Comparison of ENCODE assay signal across 8 cellular contexts in the genomic region with DNA sequence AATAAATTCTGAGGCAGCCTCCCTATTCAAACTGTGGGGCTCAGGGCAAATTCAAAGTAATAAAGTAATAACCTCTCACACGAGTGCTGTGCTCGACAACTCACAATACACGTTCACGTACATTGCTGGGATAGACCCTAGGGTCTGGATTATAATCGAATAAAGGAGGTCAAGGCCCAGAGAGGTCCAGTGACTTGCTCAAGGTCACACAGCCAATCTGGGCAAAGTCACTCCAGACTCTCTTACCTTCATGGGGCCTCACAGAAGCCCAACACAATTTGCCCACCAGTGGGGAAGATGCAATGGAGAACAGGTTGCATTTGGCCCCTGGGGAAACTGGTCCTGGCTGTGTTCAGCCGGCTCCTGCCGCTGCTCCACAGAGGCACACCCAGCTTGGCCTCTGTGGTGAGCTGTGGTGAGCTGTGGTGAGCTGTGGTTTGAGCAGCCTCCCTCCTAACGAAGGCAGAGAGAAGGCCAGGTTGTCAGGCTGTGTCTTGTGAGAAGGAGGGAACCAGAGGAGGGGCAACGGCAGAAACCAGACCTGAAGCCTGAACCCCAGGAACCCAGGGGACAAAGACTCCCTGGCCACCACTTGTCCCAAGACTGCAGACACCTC. TPM values are rescaled to one million over a fixed set of nuclear protein-coding genes. Genes with fewer than 3 reads are reported as not detected.
DNase-seq lines count a peak whose midpoint lies in the region; ATAC-seq, FAIRE-seq and TF ChIP-seq lines count a peak whose summit lies in the region.

No MANE protein-coding gene starts in this region.

- no peak overlapping the region for H3K4me3 ChIP-seq in Jurkat, Clone E6-1 (ENCODE audit: low read length)
- H3K4me3 ChIP-seq in keratinocyte (ENCODE audit: control insufficient read depth in 2 of 3, extremely low read depth in 1 of 3, insufficient read depth in 2 of 3, low read depth in 1 of 3, low read length in 3 of 3) = no peak overlapping the region
- no peak overlapping the region for H3K4me3 ChIP-seq in vagina

- H3K4me1 ChIP-seq in keratinocyte (ENCODE audit: control insufficient read depth, extremely low read depth, insufficient read depth, low read length) = peaks cover 61% of the 10 kb centered on the region
- peaks cover 52% of the 10 kb centered on the region for H3K4me1 ChIP-seq in vagina

- H2AFZ ChIP-seq in keratinocyte (ENCODE audit: control insufficient read depth, low read length) = no peak overlapping the region

- peak overlapping the region; percentile 24 for H3K4me2 ChIP-seq in keratinocyte (ENCODE audit: control insufficient read depth, extremely low read depth, insufficient read depth, low read depth, low read length)

- H4K20me1 ChIP-seq in keratinocyte (ENCODE audit: control insufficient read depth, extremely low read depth, insufficient read depth, low read length) = no peaks in the 10 kb centered on the region

- peak; percentile 74 for FAIRE-seq in keratinocyte (lab: Jason Lieb, UNC)

- no peak for TF ChIP-seq POLR2A in vagina (IDR thresholded peaks at IDR 0.05)

- H3K27ac ChIP-seq in keratinocyte (ENCODE audit: control insufficient read depth, insufficient read depth, low read length) (no peak overlapping the region), vagina (peak overlapping the region; percentile 52)

- H3K9me3 ChIP-seq in keratinocyte (ENCODE audit: control insufficient read depth, low read depth, low read length) (no peaks in the 10 kb centered on the region), vagina (no peaks in the 10 kb centered on the region)

- DNase-seq in Jurkat, Clone E6-1 (ENCODE audit: low read depth, low spot score) = peak; percentile 63
- peak; percentile 65 to 72 (median 65) for DNase-seq in activated CD8-positive, alpha-beta memory T cell treated with anti-CD3 and anti-CD28 coated beads for 48 hours (ENCODE audit: low read depth in 2 of 3, low spot score in 2 of 3)
- DNase-seq in keratinocyte (ENCODE audit: low read depth, low spot score) = no peak
- DNase-seq in vagina (ENCODE audit: extremely low spot score in 2 of 2) = no peak
- no peak for DNase-seq in cerebellar cortex (ENCODE audit: low spot score)
- DNase-seq in NCI-H2171 treated with DMSO at 0.1 percent for 48 hours (lab: John Stamatoyannopoulos, UW) = no peak
- no peak for DNase-seq in NCI-H1417 treated with DMSO at 0.1 percent for 48 hours (lab: John Stamatoyannopoulos, UW)

- peak; percentile 38 for ATAC-seq in GM18868 (IDR thresholded peaks at IDR 0.05; ENCODE audit: unreplicated experiment)

- dilution Hi-C loops in keratinocyte (cut with MboI; ENCODE audit: extremely low pct_ligation_motif_present, low sequenced_read_pairs) = no loop called here

- H3K27me3 ChIP-seq in keratinocyte (ENCODE audit: control insufficient read depth, extremely low read depth, insufficient read depth, low read length) = no peaks in the 10 kb centered on the region
- no peaks in the 10 kb centered on the region for H3K27me3 ChIP-seq in vagina

- intact Hi-C loops in vagina (cut with DNase I) = no loop called here

- TF ChIP-seq CTCF in keratinocyte (optimal IDR thresholded peaks at IDR 0.05 in 1 of 3, IDR thresholded peaks at IDR 0.05 in 1 of 3, conservative IDR thresholded peaks at IDR 0.05 in 1 of 3; ENCODE audit: extremely low read depth in 1 of 3, insufficient read depth in 2 of 3, low read length in 3 of 3) = no peak
- TF ChIP-seq CTCF in vagina (IDR thresholded peaks at IDR 0.05) = no peak

- H3K9ac ChIP-seq in keratinocyte (ENCODE audit: control insufficient read depth, extremely low read depth, insufficient read depth, low read length) = no peak overlapping the region

- no peaks in the 10 kb centered on the region for H3K79me2 ChIP-seq in keratinocyte (ENCODE audit: control insufficient read depth, insufficient read depth, low read length)

- H3K36me3 ChIP-seq in keratinocyte (ENCODE audit: control insufficient read depth in 2 of 2, extremely low read depth in 1 of 2, insufficient read depth in 2 of 2, low read length in 2 of 2) (no peaks in the 10 kb centered on the region), vagina (no peaks in the 10 kb centered on the region)

- no peaks in the 10 kb centered on the region for H3K9me1 ChIP-seq in keratinocyte (ENCODE audit: control insufficient read depth, extremely low read depth, insufficient read depth, low read length)

RNA-seq across cellular contexts. Expression of gene NUAK2, which starts 35.1 kb away (rescaled TPM):
- not detected for polyA plus RNA-seq in Jurkat, Clone E6-1 (2012; ENCODE audit: insufficient read depth, insufficient read length)
- polyA plus RNA-seq in keratinocyte = 2.8 to 5.9 TPM (median 3.9 TPM) in 3 replicates
- 2.9 TPM for polyA plus RNA-seq in keratinocyte (2011; ENCODE audit: low read depth)
- 3.0 TPM in 2 replicates for polyA plus RNA-seq in keratinocyte (2011; cell fraction: cytosol; rRNA removed)
- polyA plus RNA-seq in keratinocyte (2011; cell fraction: nucleus; rRNA removed) = 7.9 and 8.2 TPM in 2 replicates
- 5.4 and 7.6 TPM in 2 replicates for polyA plus RNA-seq in keratinocyte (2012; ENCODE audit: low replicate concordance)
- polyA minus RNA-seq in keratinocyte = 4.1 to 8.7 TPM (median 4.3 TPM) in 3 replicates
- polyA minus RNA-seq in keratinocyte (2011; cell fraction: cytosol; rRNA and poly(A)+ RNA removed) = 5.8 TPM
- 9.7 and 12.9 TPM in 2 replicates for polyA minus RNA-seq in keratinocyte (2011; cell fraction: nucleus; rRNA and poly(A)+ RNA removed)
- 49.6 TPM for total RNA-seq in vagina

RNA-seq across cellular contexts. Expression of gene TMCC2, which starts 58.7 kb away (rescaled TPM):
- 2.6 TPM for polyA plus RNA-seq in Jurkat, Clone E6-1 (2012; ENCODE audit: insufficient read depth, insufficient read length)
- 0.60 to 1.8 TPM (median 0.83 TPM) in 3 replicates for polyA plus RNA-seq in keratinocyte
- polyA plus RNA-seq in keratinocyte (2011; ENCODE audit: low read depth) = 0.27 TPM
- polyA plus RNA-seq in keratinocyte (2011; cell fraction: cytosol; rRNA removed) = 0.69 and 1.4 TPM in 2 replicates
- 1.3 and 1.7 TPM in 2 replicates for polyA plus RNA-seq in keratinocyte (2011; cell fraction: nucleus; rRNA removed)
- 0.17 and 0.79 TPM in 2 replicates for polyA plus RNA-seq in keratinocyte (2012; ENCODE audit: low replicate concordance)
- 1.2 to 2.4 TPM (median 2.4 TPM) in 3 replicates for polyA minus RNA-seq in keratinocyte
- polyA minus RNA-seq in keratinocyte (2011; cell fraction: cytosol; rRNA and poly(A)+ RNA removed) = 3.1 TPM
- polyA minus RNA-seq in keratinocyte (2011; cell fraction: nucleus; rRNA and poly(A)+ RNA removed) = 0.95 and 1.6 TPM in 2 replicates
- 4.9 TPM for total RNA-seq in vagina

Comparison
In these comparisons a context has a peak if more than half of its experiments do, and no peak if none do; other contexts are left out.
1. DNase-seq: peak in Jurkat, Clone E6-1 (single experiment) and activated CD8-positive, alpha-beta memory T cell treated with anti-CD3 and anti-CD28 coated beads for 48 hours (3 of 3); none in keratinocyte (single experiment), vagina (0 of 2), cerebellar cortex (single experiment), NCI-H2171 treated with DMSO at 0.1 percent for 48 hours (single experiment) and NCI-H1417 treated with DMSO at 0.1 percent for 48 hours (single experiment).